In genomic region chr3:39208463-39209055, GRCh38 we compare ENCODE assay signal across 8 cellular contexts. TPM values are rescaled to one million over a fixed set of nuclear protein-coding genes. Genes with fewer than 3 reads are reported as not detected.
A peak's percentile ranks its signal among the peaks of the same experiment; 100 is the strongest.
DNase-seq lines count a peak whose midpoint lies in the region; ATAC-seq and TF ChIP-seq lines count a peak whose summit lies in the region.

No MANE protein-coding gene starts in this region.

- no peak overlapping the region for H3K27ac ChIP-seq in GM23248

- TF ChIP-seq CTCF in cardiac fibroblast (IDR thresholded peaks at IDR 0.05; ENCODE audit: low read depth, low read length), result peak; percentile 76

- H3K4me3 Mint-ChIP-seq in stimulated activated naive CD8-positive, alpha-beta T cell treated with anti-CD3 and anti-CD28 coated beads, Interleukin-15, Interleukin-2, amounts not matched to agents 100 ng/mL and 50 ng/mL, for 24 hours, result no peak overlapping the region

- no peaks in the 10 kb centered on the region for H3K4me1 ChIP-seq in GM23248 (ENCODE audit: insufficient read depth)

- no peak overlapping the region for H3K4me2 ChIP-seq in GM23248 (ENCODE audit: unreplicated experiment)

- H4K20me1 ChIP-seq in GM23248 (ENCODE audit: insufficient read depth), result no peaks in the 10 kb centered on the region

- H3K27ac Mint-ChIP-seq in stimulated activated naive CD8-positive, alpha-beta T cell treated with anti-CD3 and anti-CD28 coated beads, Interleukin-15, Interleukin-2, amounts not matched to agents 100 ng/mL and 50 ng/mL, for 24 hours, result peak overlapping the region; percentile 36

- in situ Hi-C loops in GM23248 (cut with MboI), result no loop called here

- WGBS in GM23248 (ENCODE audit: low coverage in 1 of 2, low lambda C conversion rate in 2 of 2, missing lambda C conversion rate in 2 of 2), 2 experiments, result 28 to 35% methylated on average over 7 of the region's 7 CpGs

- H3K79me2 ChIP-seq in GM23248 (ENCODE audit: insufficient read depth), result no peaks in the 10 kb centered on the region

- DNase-seq in COLO829 (ENCODE audit: low spot score) (peak; percentile 74), GM23248 (peak; percentile 77), OCI-M1 (lab: John Stamatoyannopoulos, UW) (peak; percentile 89), cardiac fibroblast (ENCODE audit: low read depth in 2 of 2) (peak; percentile 64 to 67), kidney glomerular epithelial cell (lab: John Stamatoyannopoulos, UW) (peak; percentile 56)

- ATAC-seq in GM18870 (IDR thresholded peaks at IDR 0.05; ENCODE audit: unreplicated experiment) (no peak), HG03439 (IDR thresholded peaks at IDR 0.05; ENCODE audit: unreplicated experiment) (no peak)

- peaks cover 3% of the 10 kb centered on the region for H3K27me3 Mint-ChIP-seq in stimulated activated naive CD8-positive, alpha-beta T cell treated with anti-CD3 and anti-CD28 coated beads, Interleukin-15, Interleukin-2, amounts not matched to agents 100 ng/mL and 50 ng/mL, for 24 hours

- H3K9me3 Mint-ChIP-seq in stimulated activated naive CD8-positive, alpha-beta T cell treated with anti-CD3 and anti-CD28 coated beads, Interleukin-15, Interleukin-2, amounts not matched to agents 100 ng/mL and 50 ng/mL, for 24 hours, result no peaks in the 10 kb centered on the region

- H3K27me3 ChIP-seq in GM23248 (replicated peaks; ENCODE audit: insufficient read depth), result peaks cover 31% of the 10 kb centered on the region

- no peaks in the 10 kb centered on the region for H3K36me3 Mint-ChIP-seq in stimulated activated naive CD8-positive, alpha-beta T cell treated with anti-CD3 and anti-CD28 coated beads, Interleukin-15, Interleukin-2, amounts not matched to agents 100 ng/mL and 50 ng/mL, for 24 hours (ENCODE audit: low read depth)

- H3F3A ChIP-seq in GM23248 (ENCODE audit: insufficient read depth), result no peaks in the 10 kb centered on the region

- H2AFZ ChIP-seq in GM23248, result peak overlapping the region; percentile 42; the same call in 1 of the 2 replicates

- peaks cover 21% of the 10 kb centered on the region for H3K4me1 Mint-ChIP-seq in stimulated activated naive CD8-positive, alpha-beta T cell treated with anti-CD3 and anti-CD28 coated beads, Interleukin-15, Interleukin-2, amounts not matched to agents 100 ng/mL and 50 ng/mL, for 24 hours (ENCODE audit: low read depth)

- no peaks in the 10 kb centered on the region for H3K36me3 ChIP-seq in GM23248 (ENCODE audit: low read depth)

- H3K9me3 ChIP-seq in GM23248 (ENCODE audit: low read depth), result no peaks in the 10 kb centered on the region

- H3K4me3 ChIP-seq in GM23248, result no peak overlapping the region
- no peak overlapping the region for H3K4me3 ChIP-seq in cardiac fibroblast (replicated peaks in 1 of 2; ENCODE audit: low read depth in 2 of 2, low read length in 2 of 2)

- no peak overlapping the region for H3K9ac ChIP-seq in GM23248

- no peaks in the 10 kb centered on the region for H3K9me2 ChIP-seq in GM23248 (ENCODE audit: insufficient read depth)

RNA-seq across cellular contexts. Expression of gene XIRP1, which starts 16.2 kb away (rescaled TPM):
- total RNA-seq in GM23248 (2014; rRNA removed; shearing (Covaris generic)), result not detected in 2 replicates
- not detected in 2 replicates for polyA plus RNA-seq in GM23248 (2016; fragmentation: Nextera tagmentation; extraction: Ambion mirVana)

RNA-seq across cellular contexts. Expression of gene CSRNP1, which starts 55.2 kb away (rescaled TPM):
- total RNA-seq in GM23248 (2014; rRNA removed; shearing (Covaris generic)), result 22.5 and 23.1 TPM in 2 replicates
- polyA plus RNA-seq in GM23248 (2016; fragmentation: Nextera tagmentation; extraction: Ambion mirVana), result 14.2 and 16.4 TPM in 2 replicates
